In genomic region chr14:59474172-59474571, GRCh38 we compare ENCODE assay signal across 2 cellular contexts.
TF ChIP-seq lines count a peak whose summit lies in the region.

No MANE protein-coding gene starts in this region.

TF ChIP-seq in HepG2, 621 proteins besides CTCF, POLR2A, EP300 and RAD21:
- TF ChIP-seq FOXO4 (CRISPR knock-in tag; conservative IDR thresholded peaks at IDR 0.05) (no peak), RBFOX2 (IDR thresholded peaks at IDR 0.05; ENCODE audit: low read depth, low read length) (0 out of 2 replicates have a peak, but pooled peaks have one; percentile 20), SUZ12 (IDR thresholded peaks at IDR 0.05; ENCODE audit: low read depth, low read length) (no peak)

TF ChIP-seq in SK-N-SH treated with all-trans-retinoic acid at 6 μM for 48 hours, 23 proteins besides CTCF, POLR2A, EP300 and RAD21:
- no peak for TF ChIP-seq ZNF8 (CRISPR knock-in tag; IDR thresholded peaks at IDR 0.05)
- no peak for TF ChIP-seq ZC3H10 (CRISPR knock-in tag; IDR thresholded peaks at IDR 0.05)
- TF ChIP-seq ESRRG (CRISPR knock-in tag; IDR thresholded peaks at IDR 0.05) = no peak
- TF ChIP-seq OSR1 (CRISPR knock-in tag; IDR thresholded peaks at IDR 0.05) = no peak
